ENCODE assay signal across 1 cellular context in genomic region chr10:78974409-78975317, GRCh38.
TF ChIP-seq lines count a peak whose summit lies in the region.

No MANE protein-coding gene starts in this region.

TF ChIP-seq in IMR-90, 13 proteins besides CTCF, POLR2A, EP300 and RAD21 (continued from another document):
- TF ChIP-seq ELK1 (IDR thresholded peaks at IDR 0.05; ENCODE audit: borderline replicate concordance, low read depth, low read length): no peak
- peak; percentile 98 for TF ChIP-seq FOS (IDR thresholded peaks at IDR 0.05; ENCODE audit: low read depth, low read length)
- TF ChIP-seq NFE2L2 (IDR thresholded peaks at IDR 0.05; ENCODE audit: low read depth, low read length): peak; percentile 45; the same call in 1 of the 2 replicates
- TF ChIP-seq CEBPB (IDR thresholded peaks at IDR 0.05; ENCODE audit: low read depth, low read length): peak; percentile 98
- no peak for TF ChIP-seq RFX5 (IDR thresholded peaks at IDR 0.05; ENCODE audit: low read depth, low read length)
- peak; percentile 83 for TF ChIP-seq MXI1 (IDR thresholded peaks at IDR 0.05; ENCODE audit: borderline replicate concordance, low read depth, low read length)
- TF ChIP-seq MAFK (IDR thresholded peaks at IDR 0.05; ENCODE audit: low read depth, low read length): 0 out of 2 replicates have a peak, but pooled peaks have one; percentile 15
- TF ChIP-seq RCOR1 (IDR thresholded peaks at IDR 0.05; ENCODE audit: insufficient replicate concordance, low read length): no peak
